ENCODE assay signal across 8 cellular contexts in genomic region chr17:68854509-68854908, GRCh38.
"Had no signal": no experiment of that assay in that cellular context is flagged by ENCODE, and none has a peak within 500 bp of the region (broad histone marks: within the 10 kb centered on the region; RNA-seq: fewer than 3 reads in every experiment).

No MANE protein-coding gene starts in this region.

- ATAC-seq: HCT116, K562 had no signal

- H3K36me3 ChIP-seq: HAP-1 had no signal

- H3K4me1 ChIP-seq: HAP-1 had no signal

- H3K4me3 ChIP-seq: GM23248, HAP-1, K562 had no signal

- H3K9me3 ChIP-seq: HAP-1 had no signal

- H3K27ac ChIP-seq: GM23248 had no signal

- DNase-seq: GM23248, GOT3, H7, HFFc6, IMR-90 had no signal
